Comparison of ENCODE assay signal across 1 cellular context in genomic region chr1:11272842-11273594, GRCh38.
TF ChIP-seq lines count a peak whose summit lies in the region.

Gene UBIAD1 (plus strand): TSS chr1:11273198. CDS start chr1:11273532, 334 bp downstream.

TF ChIP-seq in HepG2, 621 proteins besides CTCF, POLR2A, EP300 and RAD21 (continued from another document and continues in another):
- TF ChIP-seq ZBTB46 (CRISPR knock-in tag; IDR thresholded peaks at IDR 0.05; ENCODE audit: borderline replicate concordance) (0 out of 2 replicates have a peak, but pooled peaks have one; percentile 48), MAFF (IDR thresholded peaks at IDR 0.05; ENCODE audit: low read depth, low read length) (no peak), RFXAP (CRISPR knock-in tag; IDR thresholded peaks at IDR 0.05; ENCODE audit: borderline replicate concordance) (0 out of 2 replicates have a peak, but pooled peaks have one; percentile 54), FOXO1 (CRISPR knock-in tag; IDR thresholded peaks at IDR 0.05) (no peak; the same call in 1 of the 2 replicates), MXD3 (CRISPR knock-in tag; IDR thresholded peaks at IDR 0.05) (no peak; the same call in none of the 2 replicates), FIP1L1 (IDR thresholded peaks at IDR 0.05; ENCODE audit: borderline replicate concordance, insufficient read depth, low read depth, low read length) (no peak), CREB1 (IDR thresholded peaks at IDR 0.05) (no peak), CREB1 (CRISPR knock-in tag; IDR thresholded peaks at IDR 0.05) (peak; percentile 48; the same call in 1 of the 2 replicates), SOX13 (IDR thresholded peaks at IDR 0.05) (no peak), SOX13 (CRISPR knock-in tag; conservative IDR thresholded peaks at IDR 0.05 in 1 of 2, IDR thresholded peaks at IDR 0.05 in 1 of 2) (0 out of 4 replicates have a peak, but pooled peaks of 1 of the 2 experiments have one; percentile 6), AHDC1 (CRISPR knock-in tag; IDR thresholded peaks at IDR 0.05; ENCODE audit: borderline replicate concordance) (no peak), HIC2 (CRISPR knock-in tag; IDR thresholded peaks at IDR 0.05; ENCODE audit: low read depth) (no peak), TBP (CRISPR knock-in tag; IDR thresholded peaks at IDR 0.05) (no peak), MAF1 (CRISPR knock-in tag; IDR thresholded peaks at IDR 0.05; ENCODE audit: borderline replicate concordance) (no peak), ISL2 (CRISPR knock-in tag; IDR thresholded peaks at IDR 0.05) (peak; percentile 43; the same call in 1 of the 2 replicates), SMARCC2 (IDR thresholded peaks at IDR 0.05) (no peak), ZNF644 (CRISPR knock-in tag; IDR thresholded peaks at IDR 0.05; ENCODE audit: low read depth) (no peak), KLF9 (CRISPR knock-in tag; IDR thresholded peaks at IDR 0.05; ENCODE audit: low read depth) (peak; percentile 92; the same call in 1 of the 2 replicates), U2AF2 (IDR thresholded peaks at IDR 0.05; ENCODE audit: low read depth, low read length) (no peak), MNT (IDR thresholded peaks at IDR 0.05) (peak; percentile 80), ZNF24 (IDR thresholded peaks at IDR 0.05) (no peak), PRDM4 (CRISPR knock-in tag; IDR thresholded peaks at IDR 0.05; ENCODE audit: borderline replicate concordance) (no peak), GZF1 (CRISPR knock-in tag; IDR thresholded peaks at IDR 0.05) (no peak), FOXP1 (IDR thresholded peaks at IDR 0.05) (no peak), FOXP1 (CRISPR knock-in tag; IDR thresholded peaks at IDR 0.05) (no peak), ZFP36 (IDR thresholded peaks at IDR 0.05; ENCODE audit: borderline replicate concordance, low read depth, low read length, partially characterized antibody) (no peak), BRD4 (CRISPR knock-in tag; IDR thresholded peaks at IDR 0.05) (peak; percentile 73; the same call in 1 of the 2 replicates), ZNF414 (CRISPR knock-in tag; IDR thresholded peaks at IDR 0.05) (0 out of 2 replicates have a peak, but pooled peaks have one; percentile 30), BCLAF1 (IDR thresholded peaks at IDR 0.05) (no peak), TAF1 (CRISPR knock-in tag; IDR thresholded peaks at IDR 0.05) (peak; percentile 97), USF2 (IDR thresholded peaks at IDR 0.05; ENCODE audit: low read depth, low read length) (no peak), USF2 (CRISPR knock-in tag; IDR thresholded peaks at IDR 0.05; ENCODE audit: borderline replicate concordance) (0 out of 2 replicates have a peak, but pooled peaks have one; percentile 11), TFDP2 (CRISPR knock-in tag; IDR thresholded peaks at IDR 0.05) (peak; percentile 69), MED1 (CRISPR knock-in tag; IDR thresholded peaks at IDR 0.05) (peak; percentile 44), MEF2D (CRISPR knock-in tag; IDR thresholded peaks at IDR 0.05) (0 out of 2 replicates have a peak, but pooled peaks have one; percentile 52), MLX (CRISPR knock-in tag; IDR thresholded peaks at IDR 0.05) (no peak), RCOR2 (CRISPR knock-in tag; IDR thresholded peaks at IDR 0.05) (no peak)
